Comparison of ENCODE assay signal across 8 cellular contexts in genomic region chr2:38376683-38377500, GRCh38. TPM values are rescaled to one million over a fixed set of nuclear protein-coding genes. Genes with fewer than 3 reads are reported as not detected.
A peak's percentile ranks its signal among the peaks of the same experiment; 100 is the strongest.
DNase-seq lines count a peak whose midpoint lies in the region; ATAC-seq, FAIRE-seq and TF ChIP-seq lines count a peak whose summit lies in the region.

Gene ATL2 (minus strand): TSS chr2:38377273. CDS start chr2:38377260, 13 bp downstream.

- peaks cover 0 to 2% (median 0%) of the 10 kb centered on the region in 5 donors for H3K36me3 Mint-ChIP-seq in naive thymus-derived CD4-positive, alpha-beta T cell
- no peaks in the 10 kb centered on the region for H3K36me3 Mint-ChIP-seq in stimulated activated naive B cell treated with anti-CD40 and anti-IgM and Interleukin-4, amounts not matched to agents 10 μg/mL and 1 μg/mL and 100 μg/mL, for 72 hours

- H3K9ac ChIP-seq in DND-41 (ENCODE audit: low read depth, low read length) (peak within 1 kb of the TSS; percentile 91), Karpas-422 (ENCODE audit: low read length) (peak within 1 kb of the TSS; percentile 95)

- POLR2A ChIA-PET in naive thymus-derived CD4-positive, alpha-beta T cell (lab: Charles Lee), result interaction anchor here (0.7 to 3.6 kb wide), 6 partner anchors 13 to 735 kb away, joined by 3 to 22 read pairs (median 4); partner anchors contain the start of gene SRSF7

- intact Hi-C loops in naive thymus-derived CD4-positive, alpha-beta T cell (cut with micrococcal nuclease), result loop anchor here (1.0 to 5.0 kb wide), 24 partner anchors 11 to 1410 kb away; partner anchors contain the start of genes GEMIN6 (in 2 of the 2), SRSF7 (in 2 of the 2), CYP1B1 (in 1 of the 2) and EIF2AK2 (in 1 of the 2)

- H3K27me3 Mint-ChIP-seq in naive thymus-derived CD4-positive, alpha-beta T cell, result peaks cover 0 to 3% (median 0%) of the 10 kb centered on the region in 5 donors
- H3K27me3 Mint-ChIP-seq in stimulated activated naive B cell treated with anti-CD40 and anti-IgM and Interleukin-4, amounts not matched to agents 10 μg/mL and 1 μg/mL and 100 μg/mL, for 72 hours, result peaks cover 0 to 5% of the 10 kb centered on the region in 2 donors

- H3K27ac ChIP-seq in DND-41 (ENCODE audit: low read length), result peak within 1 kb of the TSS; percentile 86
- H3K27ac ChIP-seq in Karpas-422 (ENCODE audit: low read length), result peak within 1 kb of the TSS; percentile 84
- H3K27ac ChIP-seq in naive thymus-derived CD4-positive, alpha-beta T cell (ENCODE audit: low read depth, low read length), result peak within 1 kb of the TSS; percentile 98

- H3K27ac Mint-ChIP-seq in naive thymus-derived CD4-positive, alpha-beta T cell, result peak within 1 kb of the TSS; percentile 87 to 99 (median 95)
- H3K27ac Mint-ChIP-seq in stimulated activated naive B cell treated with anti-CD40 and anti-IgM and Interleukin-4, amounts not matched to agents 10 μg/mL and 1 μg/mL and 100 μg/mL, for 72 hours, result peak within 1 kb of the TSS; percentile 97

- H4K20me1 ChIP-seq in DND-41 (ENCODE audit: insufficient read depth, low read length), result peaks cover 29% of the 10 kb centered on the region; the same call in 1 of the 2 replicates
- H4K20me1 ChIP-seq in Karpas-422 (ENCODE audit: insufficient read depth, low read depth, low read length), result peaks cover 37% of the 10 kb centered on the region

- H3K4me3 ChIP-seq in DND-41 (ENCODE audit: low read depth in 1 of 2, low read length in 2 of 2) (peak within 1 kb of the TSS; percentile 93 to 95), Karpas-422 (ENCODE audit: low read length) (peak within 1 kb of the TSS; percentile 85)
- peak within 1 kb of the TSS; percentile 75 for H3K4me3 ChIP-seq in naive thymus-derived CD4-positive, alpha-beta T cell (ENCODE audit: low read length)

- H3K4me3 Mint-ChIP-seq in naive thymus-derived CD4-positive, alpha-beta T cell, result peak within 1 kb of the TSS; percentile 93 to 100 (median 97)
- H3K4me3 Mint-ChIP-seq in stimulated activated naive B cell treated with anti-CD40 and anti-IgM and Interleukin-4, amounts not matched to agents 10 μg/mL and 1 μg/mL and 100 μg/mL, for 72 hours, result peak within 1 kb of the TSS; percentile 93 to 95

- H3K9me3 ChIP-seq in DND-41 (ENCODE audit: insufficient read depth, low read length, severe bottlenecking) (no peaks in the 10 kb centered on the region), Karpas-422 (ENCODE audit: low read length) (no peaks in the 10 kb centered on the region)
- H3K9me3 ChIP-seq in naive thymus-derived CD4-positive, alpha-beta T cell (ENCODE audit: control insufficient read depth in 2 of 3, low read length in 3 of 3), result no peaks in the 10 kb centered on the region

- FAIRE-seq in RCC 7860 (lab: Jason Lieb, UNC), result no peak

- H3K36me3 ChIP-seq in DND-41 (ENCODE audit: insufficient read depth, low read length) (peaks cover 3% of the 10 kb centered on the region; the same call in 1 of the 2 replicates), Karpas-422 (ENCODE audit: insufficient read depth, low read length) (peaks cover 15% of the 10 kb centered on the region)
- H3K36me3 ChIP-seq in naive thymus-derived CD4-positive, alpha-beta T cell (ENCODE audit: control insufficient read depth in 2 of 3, insufficient read depth in 3 of 3, low read length in 3 of 3), result no peaks in the 10 kb centered on the region

- H3K27me3 ChIP-seq in DND-41 (ENCODE audit: insufficient read depth, low read length, poor library complexity) (no peaks in the 10 kb centered on the region), Karpas-422 (ENCODE audit: low read length) (no peaks in the 10 kb centered on the region)
- no peaks in the 10 kb centered on the region for H3K27me3 ChIP-seq in naive thymus-derived CD4-positive, alpha-beta T cell (ENCODE audit: control insufficient read depth in 2 of 2, insufficient read depth in 2 of 2, low read length in 2 of 2)

- DNase-seq in DND-41, result peak; percentile 96
- peak; percentile 98 for DNase-seq in Karpas-422
- peak; percentile 89 for DNase-seq in RCC 7860 (ENCODE audit: low spot score)
- DNase-seq in activated T-helper 1 cell treated with Interleukin-2 at 50 U/mL for 16 hours (ENCODE audit: low read depth), result peak; percentile 90
- peak; percentile 96 for DNase-seq in fibroblast of gingiva (ENCODE audit: low read depth)
- peak; percentile 83 to 94 (median 92) for DNase-seq in naive thymus-derived CD4-positive, alpha-beta T cell
- peak; percentile 90 for DNase-seq in stimulated activated naive B cell treated with anti-CD40 and anti-IgM and Interleukin-4, amounts not matched to agents 10 μg/mL and 1 μg/mL and 100 μg/mL, for 72 hours

- peaks cover 55 to 85% (median 72%) of the 10 kb centered on the region in 7 donors for H3K4me1 Mint-ChIP-seq in naive thymus-derived CD4-positive, alpha-beta T cell
- peaks cover 21 to 58% of the 10 kb centered on the region in 2 donors for H3K4me1 Mint-ChIP-seq in stimulated activated naive B cell treated with anti-CD40 and anti-IgM and Interleukin-4, amounts not matched to agents 10 μg/mL and 1 μg/mL and 100 μg/mL, for 72 hours

- H3K4me1 ChIP-seq in DND-41 (ENCODE audit: insufficient read depth, low read length) (peaks cover 45% of the 10 kb centered on the region), Karpas-422 (ENCODE audit: low read length) (peaks cover 60% of the 10 kb centered on the region)
- H3K4me1 ChIP-seq in naive thymus-derived CD4-positive, alpha-beta T cell (ENCODE audit: control insufficient read depth in 2 of 2, insufficient read depth in 2 of 2, low read length in 2 of 2), result peaks cover 28 to 30% of the 10 kb centered on the region in 2 donors

- CTCF ChIA-PET in naive thymus-derived CD4-positive, alpha-beta T cell (lab: Charles Lee), result interaction anchor here (1.2 to 1.5 kb wide), 4 partner anchors 12 to 205 kb away, joined by 4 to 9 read pairs (median 6); no protein-coding TSS in a partner anchor

- peaks cover 52% of the 10 kb centered on the region for H3K79me2 ChIP-seq in DND-41 (ENCODE audit: insufficient read depth, low read length)
- H3K79me2 ChIP-seq in Karpas-422 (ENCODE audit: low read length), result peaks cover 48% of the 10 kb centered on the region

- peak; percentile 87 for ATAC-seq in DND-41 (ENCODE audit: insufficient read depth, low read depth)
- peak; percentile 90 for ATAC-seq in GM21786 (IDR thresholded peaks at IDR 0.05; ENCODE audit: unreplicated experiment)
- ATAC-seq in naive thymus-derived CD4-positive, alpha-beta T cell, result peak; percentile 92
- peak; percentile 89 to 91 for ATAC-seq in stimulated activated naive B cell treated with anti-CD40 and anti-IgM and Interleukin-4, amounts not matched to agents 10 μg/mL and 1 μg/mL and 100 μg/mL, for 72 hours (replicated peaks)

- peaks cover 0 to 3% (median 0%) of the 10 kb centered on the region in 11 donors for H3K9me3 Mint-ChIP-seq in naive thymus-derived CD4-positive, alpha-beta T cell
- H3K9me3 Mint-ChIP-seq in stimulated activated naive B cell treated with anti-CD40 and anti-IgM and Interleukin-4, amounts not matched to agents 10 μg/mL and 1 μg/mL and 100 μg/mL, for 72 hours, result no peaks in the 10 kb centered on the region

- H2AFZ ChIP-seq in DND-41 (ENCODE audit: low read depth, low read length) (peak within 1 kb of the TSS; percentile 94), Karpas-422 (ENCODE audit: low read length) (peak within 1 kb of the TSS; percentile 64; the same call in 1 of the 2 replicates)

- peak; percentile 59 for TF ChIP-seq CTCF in DND-41 (IDR thresholded peaks at IDR 0.05; ENCODE audit: borderline replicate concordance, extremely low read depth, low read length, poor library complexity, severe bottlenecking)

- no peaks in the 10 kb centered on the region for H3K9me2 ChIP-seq in Karpas-422 (replicated peaks; ENCODE audit: insufficient read depth, low read length)

- H3K4me2 ChIP-seq in DND-41 (ENCODE audit: insufficient read depth, low read length) (peak within 1 kb of the TSS; percentile 93), Karpas-422 (ENCODE audit: low read depth, low read length, poor library complexity, severe bottlenecking) (peak within 1 kb of the TSS; percentile 92)

RNA-seq across cellular contexts. Expression of gene ATL2, which starts in this region (rescaled TPM):
- 124 and 154 TPM in 2 replicates for total RNA-seq in Karpas-422 (2014; rRNA removed; shearing (Covaris generic); ENCODE audit: low replicate concordance)
- 10 to 100 TPM; 45.5 to 59.5 (median 53.0) TPM for total RNA-seq in naive thymus-derived CD4-positive, alpha-beta T cell
- 10 to 100 TPM; 18.8 to 38.1 TPM for polyA plus RNA-seq in naive thymus-derived CD4-positive, alpha-beta T cell

Comparison
In these comparisons a context has a peak if more than half of its experiments do, and no peak if none do; other contexts are left out.
1. Peak in every context shown above with its lines: DNase-seq, ATAC-seq, H3K4me3 ChIP-seq and H3K27ac ChIP-seq.